In genomic region chr5:113204525-113205161, GRCh38 we compare ENCODE assay signal across 1 cellular context.
A peak's percentile ranks its signal among the peaks of the same experiment; 100 is the strongest.
TF ChIP-seq lines count a peak whose summit lies in the region.

No MANE protein-coding gene starts in this region.

TF ChIP-seq in HEK293, 187 proteins besides CTCF, POLR2A, EP300 and RAD21 (continued from another document):
- TF ChIP-seq ZNF18 (tag by site-specific recombination; IDR thresholded peaks at IDR 0.05) = no peak
- peak; percentile 68; the same call in 1 of the 2 replicates for TF ChIP-seq SCRT1 (tag by site-specific recombination; IDR thresholded peaks at IDR 0.05; ENCODE audit: borderline replicate concordance)
- TF ChIP-seq PRDM10 (tag by site-specific recombination; IDR thresholded peaks at IDR 0.05) = peak; percentile 79
- peak; percentile 80 for TF ChIP-seq SCRT2 (tag by site-specific recombination; IDR thresholded peaks at IDR 0.05)
- TF ChIP-seq ZXDB (tag by site-specific recombination; IDR thresholded peaks at IDR 0.05) = 0 out of 2 replicates have a peak, but pooled peaks have one; percentile 19
- TF ChIP-seq FEZF1 (tag by site-specific recombination; IDR thresholded peaks at IDR 0.05) = peak; percentile 54; the same call in 1 of the 2 replicates
